25 cellular contexts compared by ENCODE assay signal in genomic region chr1:50027794-50028193, GRCh38.
"Had no signal": no experiment of that assay in that cellular context is flagged by ENCODE, and none has a peak within 500 bp of the region (broad histone marks: within the 10 kb centered on the region; RNA-seq: fewer than 3 reads in every experiment).

No MANE protein-coding gene starts in this region.

- DNase-seq: activated CD4-positive, alpha-beta T cell treated with anti-CD3 and anti-CD28 coated beads for 48 hours; activated CD4-positive, alpha-beta T cell treated with anti-CD3 and anti-CD28 coated beads, Interleukin-2, amount 50 U/mL, for 48 hours; activated CD8-positive, alpha-beta memory T cell treated with anti-CD3 and anti-CD28 coated beads for 24 hours; activated effector memory CD4-positive, alpha-beta T cell treated with anti-CD3 and anti-CD28 coated beads, Interleukin-2, amount 50 U/mL, for 16 hours; activated naive CD4-positive, alpha-beta T cell treated with anti-CD3 and anti-CD28 coated beads for 36 hours; activated naive CD8-positive, alpha-beta T cell treated with anti-CD3 and anti-CD28 coated beads for 36 hours; adrenal gland; aorta; body of pancreas; cerebellar nuclear complex; colonic mucosa; dorsolateral prefrontal cortex; effector memory CD4-positive, alpha-beta T cell; gastrocnemius medialis; glutamatergic neuron; islet precursor cell; left ventricle myocardium superior; mammary epithelial cell; naive thymus-derived CD4-positive, alpha-beta T cell; ovary; right lobe of liver; stimulated activated CD4-positive, alpha-beta T cell treated with anti-CD3 and anti-CD28 coated beads, Interleukin-2, amount 100 ng/mL, for 48 hours; stimulated activated naive CD4-positive, alpha-beta T cell treated with Interleukin-2 at 50 U/mL for 16 hours; testis; transverse colon had no signal
